Comparison of ENCODE assay signal across 20 cellular contexts in the genomic region with DNA sequence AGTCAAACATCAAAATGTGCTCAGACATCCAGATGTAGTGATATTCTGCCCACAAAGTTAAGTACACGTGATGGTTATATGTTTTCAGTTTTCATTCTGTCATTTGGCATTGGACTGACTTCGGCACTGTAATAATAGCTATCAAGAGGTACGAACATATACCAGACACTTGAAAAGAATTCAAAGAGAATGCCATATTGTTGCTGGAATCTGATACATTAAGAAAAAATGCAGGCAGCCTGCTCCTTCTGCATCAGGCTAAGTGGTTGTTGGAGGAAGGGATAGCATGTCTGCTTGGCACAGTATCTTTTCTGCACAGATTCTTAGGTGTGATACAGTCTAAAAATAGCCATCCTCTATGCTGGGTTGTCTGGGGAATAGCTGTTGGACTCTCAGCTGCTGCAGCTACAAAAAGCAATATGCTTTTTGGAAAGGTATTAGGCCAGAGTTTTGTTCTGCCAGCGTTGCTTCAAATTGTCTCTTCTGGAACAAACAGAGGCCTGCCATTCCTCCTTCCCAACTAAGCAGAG.
"Had no signal": no experiment of that assay in that cellular context is flagged by ENCODE, and none has a peak within 500 bp of the region (broad histone marks: within the 10 kb centered on the region; RNA-seq: fewer than 3 reads in every experiment).

No MANE protein-coding gene starts in this region.

- ATAC-seq: activated T-cell treated with anti-CD3 and anti-CD28 coated beads, Interleukin-2, amount 50 U/mL, for 72 hours; mucosa of descending colon; natural killer cell treated with Interleukin-12 subunit alpha and Interleukin-12 subunit beta and Interleukin-15 and Interleukin-18, amount 100 ng/mL, for 72 hours; right cardiac atrium; stimulated activated effector memory CD8-positive, alpha-beta T cell treated with anti-CD3 and anti-CD28 coated beads, Interleukin-12 subunit alpha, Interleukin-12 subunit beta, amount 100 ng/mL, for 72 hours; stimulated activated naive CD8-positive, alpha-beta T cell treated with anti-CD3 and anti-CD28 coated beads, Interleukin-15, amount 100 ng/mL, for 72 hours had no signal

- DNase-seq: activated CD4-positive, alpha-beta T cell treated with anti-CD3 and anti-CD28 coated beads for 4 hours; activated CD4-positive, alpha-beta T cell treated with anti-CD3 and anti-CD28 coated beads, Interleukin-2, amount 50 U/mL, for 4 hours; activated naive CD4-positive, alpha-beta T cell treated with Interleukin-2 at 50 U/mL for 16 hours; activated T-cell treated with anti-CD3 and anti-CD28 coated beads for 4 hours; activated T-cell treated with anti-CD3 and anti-CD28 coated beads, Interleukin-2, amount 50 U/mL, for 72 hours; colonic mucosa; effector memory CD4-positive, alpha-beta T cell; left ventricle myocardium inferior; mesendoderm; mucosa of descending colon; posterior cingulate gyrus; right cardiac atrium; spleen; stimulated activated CD4-positive, alpha-beta T cell treated with anti-CD3 and anti-CD28 coated beads, Interleukin-4, amount 100 ng/mL, for 24 hours; stimulated activated naive CD8-positive, alpha-beta T cell treated with anti-CD3 and anti-CD28 coated beads, Interleukin-15, amount 100 ng/mL, for 72 hours; substantia nigra; thyroid gland; upper lobe of left lung had no signal
